Comparison of ENCODE assay signal across 13 cellular contexts in the genomic region with DNA sequence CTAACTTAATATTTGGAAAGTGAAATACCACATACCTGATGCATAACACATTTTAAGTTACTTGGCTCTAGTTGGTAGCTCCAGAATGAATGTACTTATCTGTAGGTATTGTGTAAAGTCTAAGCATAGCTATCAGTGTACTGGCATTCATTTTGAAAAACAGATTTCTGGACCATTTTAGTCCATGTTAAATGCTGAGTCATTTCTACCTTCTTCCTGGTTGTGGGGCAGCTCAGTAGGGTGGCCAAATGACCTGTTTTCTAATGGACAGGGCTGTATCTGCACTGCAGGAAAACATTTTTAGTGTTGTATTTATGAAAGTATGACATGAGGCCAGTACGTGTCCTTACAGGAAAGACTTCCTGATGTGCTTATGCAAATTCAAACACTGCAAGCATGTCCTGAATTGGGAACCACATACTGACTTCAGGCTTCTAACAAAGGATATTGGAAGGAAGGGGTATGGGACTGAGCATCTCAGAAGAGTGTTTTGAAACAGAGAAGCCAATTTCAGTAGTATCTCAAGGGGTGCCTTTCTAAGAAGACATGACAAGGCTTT.
A peak's percentile ranks its signal among the peaks of the same experiment; 100 is the strongest.
DNase-seq lines count a peak whose midpoint lies in the region; ATAC-seq, FAIRE-seq and TF ChIP-seq lines count a peak whose summit lies in the region.
"Had no signal": no experiment of that assay in that cellular context is flagged by ENCODE, and none has a peak within 500 bp of the region (broad histone marks: within the 10 kb centered on the region; RNA-seq: fewer than 3 reads in every experiment).

No MANE protein-coding gene starts in this region.

- TF ChIP-seq CTCF in GM23338 (conservative IDR thresholded peaks at IDR 0.05; ENCODE audit: low read depth in 2 of 2) (no peak), HepG2 (CRISPR knock-in tag; IDR thresholded peaks at IDR 0.05) (no peak)

- in situ Hi-C loops in HepG2 (cut with HindIII; ENCODE audit: extremely low pct_ligation_motif_present, low pct_unique_long_range_greater_than_20kb): no loop called here

- DNase-seq in GM23338 (ENCODE audit: low spot score) (no peak), HepG2 (ENCODE audit: low spot score) (no peak), globus pallidus (ENCODE audit: low spot score) (no peak), SHP77 (lab: John Stamatoyannopoulos, UW) (no peak), Kasumi-1 (lab: John Stamatoyannopoulos, UW) (no peak)
- no peak for DNase-seq in activated T-helper 1 cell treated with anti-CD3 and anti-CD28 coated beads, Interleukin-12 subunit alpha, Interleukin-12 subunit beta, Interleukin-2, Interleukin-4 antibody, amounts not matched to agents 30 ng/mL and 10 ng/mL and 1 ng/mL, durations not matched to agents 14 hours and 24 hours and 36 hours (ENCODE audit: low spot score)
- DNase-seq: activated CD4-positive, alpha-beta T cell treated with anti-CD3 and anti-CD28 coated beads for 48 hours; adrenal gland; NCI-H1417; NCI-H526 treated with DMSO at 0.1 percent for 48 hours; testis had no signal

- no peaks in the 10 kb centered on the region for H3F3A ChIP-seq in GM23338 (replicated peaks; ENCODE audit: low read depth)

- H3K4me2 ChIP-seq in GM23338 (no peak overlapping the region), HepG2 (ENCODE audit: low read depth, low read length) (no peak overlapping the region)

- no peaks in the 10 kb centered on the region; the same call in 2 of the 3 replicates for H3K9me3 Mint-ChIP-seq in GM23338
- peaks cover 65% of the 10 kb centered on the region for H3K9me3 Mint-ChIP-seq in activated T-helper 1 cell treated with anti-CD3 and anti-CD28 coated beads, Interleukin-12 subunit alpha, Interleukin-12 subunit beta, Interleukin-2, Interleukin-4 antibody, amounts not matched to agents 30 ng/mL and 10 ng/mL and 1 ng/mL, durations not matched to agents 14 hours and 24 hours and 36 hours

- no peak overlapping the region for H3K27ac ChIP-seq in GM23338 (ENCODE audit: low read depth)
- H3K27ac ChIP-seq in HepG2 (ENCODE audit: extremely low read length, insufficient read depth, low read length): no peak overlapping the region
- H3K27ac ChIP-seq: adrenal gland, testis had no signal

- no peaks in the 10 kb centered on the region for H3K9me3 ChIP-seq in HepG2 (ENCODE audit: low read length)
- H3K9me3 ChIP-seq: adrenal gland, testis had no signal

- no peak for TF ChIP-seq POLR2A in HepG2 (IDR thresholded peaks at IDR 0.05; ENCODE audit: insufficient read depth in 1 of 2, low read depth in 2 of 2, low read length in 2 of 2)

- H3K27me3 ChIP-seq in GM23338 (ENCODE audit: insufficient read depth) (no peaks in the 10 kb centered on the region), HepG2 (ENCODE audit: control insufficient read depth in 1 of 2, insufficient read depth in 2 of 2, low read length in 2 of 2) (no peaks in the 10 kb centered on the region)
- H3K27me3 ChIP-seq: adrenal gland, testis had no signal

- intact Hi-C loops in activated T-helper 1 cell treated with anti-CD3 and anti-CD28 coated beads, Interleukin-12 subunit alpha, Interleukin-12 subunit beta, Interleukin-2, Interleukin-4 antibody, amounts not matched to agents 30 ng/mL and 10 ng/mL and 1 ng/mL, durations not matched to agents 14 hours and 24 hours and 36 hours (cut with micrococcal nuclease): no loop called here
- intact Hi-C loops in HepG2 (cut with micrococcal nuclease; ENCODE audit: unreplicated experiment): no loop called here

- H3K27me3 Mint-ChIP-seq in GM23338 (ENCODE audit: insufficient read depth, low read depth, poor library complexity): no peaks in the 10 kb centered on the region
- no peaks in the 10 kb centered on the region for H3K27me3 Mint-ChIP-seq in activated T-helper 1 cell treated with anti-CD3 and anti-CD28 coated beads, Interleukin-12 subunit alpha, Interleukin-12 subunit beta, Interleukin-2, Interleukin-4 antibody, amounts not matched to agents 30 ng/mL and 10 ng/mL and 1 ng/mL, durations not matched to agents 14 hours and 24 hours and 36 hours (ENCODE audit: insufficient read depth)

- H3K9ac ChIP-seq in HepG2 (ENCODE audit: insufficient read depth, low read depth, low read length): no peak overlapping the region

- FAIRE-seq in HepG2 (lab: Jason Lieb, UNC): no peak

- no peak overlapping the region for H3K4me3 Mint-ChIP-seq in GM23338
- peak overlapping the region; percentile 25 for H3K4me3 Mint-ChIP-seq in activated T-helper 1 cell treated with anti-CD3 and anti-CD28 coated beads, Interleukin-12 subunit alpha, Interleukin-12 subunit beta, Interleukin-2, Interleukin-4 antibody, amounts not matched to agents 30 ng/mL and 10 ng/mL and 1 ng/mL, durations not matched to agents 14 hours and 24 hours and 36 hours

- TF ChIP-seq RAD21 in HepG2 (CRISPR knock-in tag; IDR thresholded peaks at IDR 0.05): no peak

- H3K9me2 ChIP-seq in GM23338 (ENCODE audit: insufficient read depth): peaks cover 7% of the 10 kb centered on the region; the same call in 1 of the 2 replicates

- TF ChIP-seq EP300 in HepG2 (IDR thresholded peaks at IDR 0.05; ENCODE audit: low read depth in 2 of 2, low read length in 2 of 2): no peak
- no peak for TF ChIP-seq EP300 in HepG2 (CRISPR knock-in tag; IDR thresholded peaks at IDR 0.05; ENCODE audit: borderline replicate concordance)

- H2AFZ ChIP-seq in GM23338 (no peak overlapping the region), HepG2 (ENCODE audit: low read length) (no peak overlapping the region)

- no peaks in the 10 kb centered on the region for H4K20me1 ChIP-seq in GM23338 (replicated peaks; ENCODE audit: insufficient read depth)
- no peaks in the 10 kb centered on the region for H4K20me1 ChIP-seq in HepG2 (ENCODE audit: insufficient read depth, low read length)

- H3K36me3 ChIP-seq in GM23338 (ENCODE audit: insufficient read depth) (no peaks in the 10 kb centered on the region), HepG2 (replicated peaks in 1 of 2; ENCODE audit: control insufficient read depth in 1 of 2, insufficient read depth in 2 of 2, low read length in 2 of 2) (no peaks in the 10 kb centered on the region)
- H3K36me3 ChIP-seq: adrenal gland had no signal

- H3K4me3 ChIP-seq in GM23338 (no peak overlapping the region), HepG2 (replicated peaks in 1 of 3; ENCODE audit: insufficient read depth in 1 of 3, low read depth in 2 of 3, low read length in 3 of 3) (no peak overlapping the region)
- H3K4me3 ChIP-seq: adrenal gland, testis had no signal

- H3K4me1 ChIP-seq in GM23338 (ENCODE audit: insufficient read depth): no peaks in the 10 kb centered on the region
- H3K4me1 ChIP-seq in HepG2 (ENCODE audit: insufficient read depth, low read length): no peaks in the 10 kb centered on the region
- H3K4me1 ChIP-seq: adrenal gland, testis had no signal

- no peaks in the 10 kb centered on the region for H3K4me1 Mint-ChIP-seq in GM23338
- peaks cover 29% of the 10 kb centered on the region for H3K4me1 Mint-ChIP-seq in activated T-helper 1 cell treated with anti-CD3 and anti-CD28 coated beads, Interleukin-12 subunit alpha, Interleukin-12 subunit beta, Interleukin-2, Interleukin-4 antibody, amounts not matched to agents 30 ng/mL and 10 ng/mL and 1 ng/mL, durations not matched to agents 14 hours and 24 hours and 36 hours (ENCODE audit: low read depth)

- 0% methylated on average over 1 of the region's 1 CpG for WGBS in HepG2 (ENCODE audit: low lambda C conversion rate)

- peak overlapping the region; percentile 51; the same call in 1 of the 2 replicates for H3K27ac Mint-ChIP-seq in GM23338
- H3K27ac Mint-ChIP-seq in activated T-helper 1 cell treated with anti-CD3 and anti-CD28 coated beads, Interleukin-12 subunit alpha, Interleukin-12 subunit beta, Interleukin-2, Interleukin-4 antibody, amounts not matched to agents 30 ng/mL and 10 ng/mL and 1 ng/mL, durations not matched to agents 14 hours and 24 hours and 36 hours: peak overlapping the region; percentile 70

- POLR2A ChIA-PET in HepG2 (lab: Yijun Ruan, JAX): no interaction called here

- CTCF ChIA-PET in HepG2 (lab: Yijun Ruan, JAX; ENCODE audit: low intra/inter-chr PET ratio, low total read pairs): no interaction called here

- no peaks in the 10 kb centered on the region for H3K79me2 ChIP-seq in GM23338 (replicated peaks; ENCODE audit: insufficient read depth)
- H3K79me2 ChIP-seq in HepG2 (ENCODE audit: insufficient read depth, low read length): no peaks in the 10 kb centered on the region

- no peaks in the 10 kb centered on the region for H3K36me3 Mint-ChIP-seq in GM23338 (ENCODE audit: low read depth)
- H3K36me3 Mint-ChIP-seq in activated T-helper 1 cell treated with anti-CD3 and anti-CD28 coated beads, Interleukin-12 subunit alpha, Interleukin-12 subunit beta, Interleukin-2, Interleukin-4 antibody, amounts not matched to agents 30 ng/mL and 10 ng/mL and 1 ng/mL, durations not matched to agents 14 hours and 24 hours and 36 hours (ENCODE audit: low read depth): peaks cover 45% of the 10 kb centered on the region

- ATAC-seq in GM18498 (IDR thresholded peaks at IDR 0.05; ENCODE audit: unreplicated experiment): peak; percentile 57
- no peak for ATAC-seq in GM23338
- ATAC-seq in HepG2: no peak
- ATAC-seq in HG03045 (IDR thresholded peaks at IDR 0.05; ENCODE audit: unreplicated experiment): no peak

- BruUV-seq in HepG2 (replicated peaks; lab: Mats Ljungman, UMichigan): no TSS peak

TF ChIP-seq in HepG2, 621 proteins besides CTCF, POLR2A, EP300 and RAD21:
- TF ChIP-seq, protein P1, sequence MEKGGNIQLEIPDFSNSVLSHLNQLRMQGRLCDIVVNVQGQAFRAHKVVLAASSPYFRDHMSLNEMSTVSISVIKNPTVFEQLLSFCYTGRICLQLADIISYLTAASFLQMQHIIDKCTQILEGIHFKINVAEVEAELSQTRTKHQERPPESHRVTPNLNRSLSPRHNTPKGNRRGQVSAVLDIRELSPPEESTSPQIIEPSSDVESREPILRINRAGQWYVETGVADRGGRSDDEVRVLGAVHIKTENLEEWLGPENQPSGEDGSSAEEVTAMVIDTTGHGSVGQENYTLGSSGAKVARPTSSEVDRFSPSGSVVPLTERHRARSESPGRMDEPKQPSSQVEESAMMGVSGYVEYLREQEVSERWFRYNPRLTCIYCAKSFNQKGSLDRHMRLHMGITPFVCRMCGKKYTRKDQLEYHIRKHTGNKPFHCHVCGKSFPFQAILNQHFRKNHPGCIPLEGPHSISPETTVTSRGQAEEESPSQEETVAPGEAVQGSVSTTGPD (CRISPR knock-in tag; IDR thresholded peaks at IDR 0.05): no peak
- TF ChIP-seq KAT2B (IDR thresholded peaks at IDR 0.05; ENCODE audit: borderline replicate concordance, low read depth, low read length): no peak
- TF ChIP-seq, protein P2, sequence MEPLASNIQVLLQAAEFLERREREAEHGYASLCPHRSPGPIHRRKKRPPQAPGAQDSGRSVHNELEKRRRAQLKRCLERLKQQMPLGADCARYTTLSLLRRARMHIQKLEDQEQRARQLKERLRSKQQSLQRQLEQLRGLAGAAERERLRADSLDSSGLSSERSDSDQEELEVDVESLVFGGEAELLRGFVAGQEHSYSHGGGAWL (CRISPR knock-in tag; IDR thresholded peaks at IDR 0.05): no peak
- TF ChIP-seq NFE2L2 (IDR thresholded peaks at IDR 0.05; ENCODE audit: low read length): peak; percentile 78
- no peak for TF ChIP-seq SMARCE1 (IDR thresholded peaks at IDR 0.05; ENCODE audit: borderline replicate concordance)
TF ChIP-seq in HepG2: peak in this region for 1.
